8 cellular contexts compared by ENCODE assay signal in the genomic region with DNA sequence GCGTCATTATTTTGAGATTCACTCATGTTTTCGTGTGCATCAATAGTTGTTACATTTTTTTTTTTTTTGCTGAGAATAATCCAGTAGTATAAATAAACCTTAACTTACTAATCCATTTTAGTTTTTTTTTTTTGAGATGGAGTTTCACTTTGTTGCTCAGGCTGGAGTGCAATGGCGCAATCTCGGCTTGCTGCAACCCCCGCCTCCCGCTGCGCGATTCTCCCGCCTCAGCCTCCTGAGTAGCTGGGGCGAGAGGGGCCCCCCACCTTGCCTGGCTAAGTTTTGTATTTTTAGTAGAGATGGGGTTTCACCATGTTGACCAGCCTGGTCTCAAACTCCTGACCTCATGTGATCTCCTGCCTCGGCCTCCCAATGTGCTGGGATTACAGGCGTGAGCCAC.
"Had no signal": no experiment of that assay in that cellular context is flagged by ENCODE, and none has a peak within 500 bp of the region (broad histone marks: within the 10 kb centered on the region; RNA-seq: fewer than 3 reads in every experiment).

No MANE protein-coding gene starts in this region.

- FAIRE-seq: G401.6, GM12878, GM12891, GM12892, GM18507, GM19239 had no signal

- ATAC-seq: GM12878 had no signal

- DNase-seq: GDM1, GF-D8 had no signal

- H3K4me3 ChIP-seq: GM12878 had no signal
